In genomic region chr17:43588121-43588520, GRCh38 we compare ENCODE assay signal across 18 cellular contexts. TPM values are rescaled to one million over a fixed set of nuclear protein-coding genes. Genes with fewer than 3 reads are reported as not detected.
DNase-seq lines count a peak whose midpoint lies in the region; ATAC-seq and TF ChIP-seq lines count a peak whose summit lies in the region.
"Had no signal": no experiment of that assay in that cellular context is flagged by ENCODE, and none has a peak within 500 bp of the region (broad histone marks: within the 10 kb centered on the region; RNA-seq: fewer than 3 reads in every experiment).

No MANE protein-coding gene starts in this region.

- H3K36me3 ChIP-seq in BLaER1 (no peaks in the 10 kb centered on the region), SJCRH30 (no peaks in the 10 kb centered on the region), mucosa of descending colon (ENCODE audit: low read depth) (no peaks in the 10 kb centered on the region)
- H3K36me3 ChIP-seq: SJSA1 had no signal

- H3K9me3 ChIP-seq in right cardiac atrium (ENCODE audit: control insufficient read depth, low read length) (no peaks in the 10 kb centered on the region), BLaER1 (peaks cover 31% of the 10 kb centered on the region), SJCRH30 (replicated peaks) (no peaks in the 10 kb centered on the region), mucosa of descending colon (no peaks in the 10 kb centered on the region)
- H3K9me3 ChIP-seq: SJSA1 had no signal

- H3K27me3 ChIP-seq in right cardiac atrium (ENCODE audit: control insufficient read depth, insufficient read depth) (no peaks in the 10 kb centered on the region), BLaER1 (no peaks in the 10 kb centered on the region), SJCRH30 (no peaks in the 10 kb centered on the region)
- H3K27me3 ChIP-seq: SJSA1 had no signal

- H3K27ac Mint-ChIP-seq in neural crest cell (ENCODE audit: unreplicated experiment), result peak overlapping the region; percentile 61
- no peak overlapping the region for H3K27ac Mint-ChIP-seq in activated naive CD8-positive, alpha-beta T cell treated with anti-CD3 and anti-CD28 coated beads for 36 hours
- H3K27ac Mint-ChIP-seq: CD8-positive, alpha-beta T cell had no signal

- no peaks in the 10 kb centered on the region for H3K27me3 Mint-ChIP-seq in neural crest cell (ENCODE audit: low read depth)
- H3K27me3 Mint-ChIP-seq in activated naive CD8-positive, alpha-beta T cell treated with anti-CD3 and anti-CD28 coated beads for 36 hours, result peaks cover 5% of the 10 kb centered on the region

- no peaks in the 10 kb centered on the region for H4K20me1 ChIP-seq in BLaER1

- H3K36me3 Mint-ChIP-seq in neural crest cell (ENCODE audit: low read depth), result no peaks in the 10 kb centered on the region
- no peaks in the 10 kb centered on the region for H3K36me3 Mint-ChIP-seq in activated naive CD8-positive, alpha-beta T cell treated with anti-CD3 and anti-CD28 coated beads for 36 hours
- H3K36me3 Mint-ChIP-seq: CD8-positive, alpha-beta T cell had no signal

- H3K4me3 ChIP-seq in right cardiac atrium (ENCODE audit: low read length) (no peak overlapping the region), BLaER1 (no peak overlapping the region), SJCRH30 (no peak overlapping the region), mucosa of descending colon (no peak overlapping the region)
- H3K4me3 ChIP-seq: K562, SJSA1 had no signal

- TF ChIP-seq CTCF in neural crest cell (conservative IDR thresholded peaks at IDR 0.05), result no peak
- no peak for TF ChIP-seq CTCF in mucosa of descending colon (IDR thresholded peaks at IDR 0.05)

- no peak overlapping the region for H3K4me3 Mint-ChIP-seq in neural crest cell
- no peak overlapping the region for H3K4me3 Mint-ChIP-seq in activated naive CD8-positive, alpha-beta T cell treated with anti-CD3 and anti-CD28 coated beads for 36 hours
- H3K4me3 Mint-ChIP-seq: CD8-positive, alpha-beta T cell had no signal

- 38% methylated on average over 2 of the region's 2 CpGs for WGBS in right cardiac atrium

- intact Hi-C loops in Right ventricle myocardium superior (cut with DNase I), result no loop called here
- intact Hi-C loops in right cardiac atrium (cut with DNase I), result no loop called here
- intact Hi-C loops in mucosa of descending colon (cut with DNase I, micrococcal nuclease), result loop anchor here in 1 of 2 donors (10.0 kb wide), 1 partner anchor 167 kb away; the partner anchor contains the start of gene SOST

- H3K9ac ChIP-seq in BLaER1, result no peak overlapping the region

- ATAC-seq in Right ventricle myocardium superior (ENCODE audit: poor library complexity) (peak; percentile 10), right cardiac atrium (no peak), mucosa of descending colon (no peak)
- ATAC-seq: CD8-positive, alpha-beta T cell; K562 had no signal

- H3K9me3 Mint-ChIP-seq in neural crest cell, result peaks cover 3% of the 10 kb centered on the region
- no peaks in the 10 kb centered on the region for H3K9me3 Mint-ChIP-seq in activated naive CD8-positive, alpha-beta T cell treated with anti-CD3 and anti-CD28 coated beads for 36 hours
- H3K9me3 Mint-ChIP-seq: CD8-positive, alpha-beta T cell had no signal

- H3K27ac ChIP-seq in right cardiac atrium (ENCODE audit: low read length) (no peak overlapping the region), BLaER1 (no peak overlapping the region), SJCRH30 (peak overlapping the region; percentile 48)
- H3K27ac ChIP-seq: SJSA1 had no signal

- DNase-seq in Right ventricle myocardium superior (no peak), right cardiac atrium (no peak), SJCRH30 (peak; percentile 60 to 84), neural crest cell (ENCODE audit: low read depth, low spot score) (no peak), mucosa of descending colon (no peak), NCI-H82 treated with DMSO at 0.1 percent for 48 hours (lab: John Stamatoyannopoulos, UW; ENCODE audit: unreplicated experiment) (no peak)
- no peak for DNase-seq in activated naive CD8-positive, alpha-beta T cell treated with anti-CD3 and anti-CD28 coated beads for 36 hours
- DNase-seq: 8988T; CD8-positive, alpha-beta T cell; DMS53; NCI-H1417; NCI-H187; NCI-H2227 treated with DMSO at 0.1 percent for 48 hours; NCI-H510A treated with DMSO at 0.1 percent for 48 hours; NCI-H774 had no signal

- peak overlapping the region; percentile 50 for H3K4me2 ChIP-seq in BLaER1

- H3K4me1 ChIP-seq in right cardiac atrium (ENCODE audit: control insufficient read depth, insufficient read depth, low read length) (peaks cover 6% of the 10 kb centered on the region), BLaER1 (peaks cover 14% of the 10 kb centered on the region), SJCRH30 (peaks cover 36% of the 10 kb centered on the region), mucosa of descending colon (ENCODE audit: low read depth) (no peaks in the 10 kb centered on the region)

- peaks cover 23% of the 10 kb centered on the region for H3K4me1 Mint-ChIP-seq in neural crest cell
- H3K4me1 Mint-ChIP-seq in activated naive CD8-positive, alpha-beta T cell treated with anti-CD3 and anti-CD28 coated beads for 36 hours, result no peaks in the 10 kb centered on the region

RNA-seq across cellular contexts. Expression of gene ETV4, which starts 42.0 kb away (rescaled TPM):
- total RNA-seq in Right ventricle myocardium superior (0.24 TPM), right cardiac atrium (1 to 10 TPM in 1 of 4 donors, under 1 TPM in 2, not detected in 1; 0.14 to 2.1 (median 0.59) TPM), neural crest cell (55.0 and 59.6 TPM in 2 replicates), mucosa of descending colon (under 1 TPM; 0.67 to 0.72 (median 0.70) TPM)
- polyA plus RNA-seq in right cardiac atrium, result 0.27 TPM
- total RNA-seq in SJCRH30 (2014; rRNA removed; shearing (Covaris generic)), result 70.0 and 70.4 TPM in 2 replicates
- total RNA-seq in activated naive CD8-positive, alpha-beta T cell treated with anti-CD3 and anti-CD28 coated beads for 36 hours, result 1 to 10 TPM; 7.5 to 7.8 TPM
- total RNA-seq: CD8-positive, alpha-beta T cell had no signal

Comparison
In these comparisons a context has a peak if more than half of its experiments do, and no peak if none do; other contexts are left out.
1. DNase-seq: peak in SJCRH30 (2 of 2); none in Right ventricle myocardium superior (single experiment), right cardiac atrium (0 of 3), neural crest cell (single experiment), mucosa of descending colon (0 of 3), activated naive CD8-positive, alpha-beta T cell treated with anti-CD3 and anti-CD28 coated beads for 36 hours (single experiment) and NCI-H82 treated with DMSO at 0.1 percent for 48 hours (single experiment).